Comparison of ENCODE assay signal across 16 cellular contexts in genomic region chr10:33537066-33537465, GRCh38.
"Had no signal": no experiment of that assay in that cellular context is flagged by ENCODE, and none has a peak within 500 bp of the region (broad histone marks: within the 10 kb centered on the region; RNA-seq: fewer than 3 reads in every experiment).

No MANE protein-coding gene starts in this region.

- ATAC-seq: activated T-helper 17 cell treated with anti-CD3 and anti-CD28 coated beads, Interleukin-2, amount 50 U/mL, for 72 hours; body of pancreas; left ventricle myocardium superior; stimulated activated effector memory CD8-positive, alpha-beta T cell treated with anti-CD3 and anti-CD28 coated beads, Interleukin-12 subunit alpha, Interleukin-12 subunit beta, amount 100 ng/mL, for 72 hours; T-helper 17 cell had no signal

- DNase-seq: activated B cell treated with CpG ODN at 0.5 μM for 24 hours; activated CD4-positive, alpha-beta T cell treated with anti-CD3 and anti-CD28 coated beads, Interleukin-2, amount 10 ng/mL, durations not matched to agents 7 days and 5 days; activated CD8-positive, alpha-beta memory T cell treated with anti-CD3 and anti-CD28 coated beads for 24 hours; activated naive CD4-positive, alpha-beta T cell treated with anti-CD3 and anti-CD28 coated beads for 36 hours; body of pancreas; foreskin melanocyte; head of caudate nucleus; kidney; left ventricle myocardium superior; mesenchymal stem cell; ovary; small intestine; T-helper 17 cell; thyroid gland had no signal

- H3K4me3 ChIP-seq: body of pancreas, ovary, thyroid gland had no signal
